ENCODE assay signal across 22 cellular contexts in genomic region chr7:103341466-103341865, GRCh38. TPM values are rescaled to one million over a fixed set of nuclear protein-coding genes. Genes with fewer than 3 reads are reported as not detected.
DNase-seq lines count a peak whose midpoint lies in the region; ATAC-seq, FAIRE-seq and TF ChIP-seq lines count a peak whose summit lies in the region.
"Had no signal": no experiment of that assay in that cellular context is flagged by ENCODE, and none has a peak within 500 bp of the region (broad histone marks: within the 10 kb centered on the region; RNA-seq: fewer than 3 reads in every experiment).

No MANE protein-coding gene starts in this region.

- H3K27ac ChIP-seq in Karpas-422 (ENCODE audit: low read length) (no peak overlapping the region), GM12878 (ENCODE audit: control insufficient read depth, insufficient read depth) (no peak overlapping the region)
- H3K27ac ChIP-seq: stomach, tibial nerve had no signal

- RAD21 ChIA-PET in GM12878 (lab: Charles Lee; ENCODE audit: unreplicated experiment) = no interaction called here

- H3K4me2 ChIP-seq in Karpas-422 (ENCODE audit: low read depth, low read length, poor library complexity, severe bottlenecking) (peak overlapping the region; percentile 18), GM12878 (ENCODE audit: control insufficient read depth, insufficient read depth) (peak overlapping the region; percentile 64)

- no peaks in the 10 kb centered on the region for H3K9me3 Mint-ChIP-seq in stimulated activated naive CD8-positive, alpha-beta T cell treated with anti-CD3 and anti-CD28 coated beads, Interleukin-15, Interleukin-2, amounts not matched to agents 100 ng/mL and 50 ng/mL, for 24 hours
- no peaks in the 10 kb centered on the region for H3K9me3 Mint-ChIP-seq in type B pancreatic cell
- H3K9me3 Mint-ChIP-seq: T-helper 2 cell treated with Interferon-gamma antibody and Interleukin-4, amounts not matched to agents 5 μg/mL and 100 μg/mL, for 36 hours had no signal

- H3K4me1 Mint-ChIP-seq in stimulated activated naive CD8-positive, alpha-beta T cell treated with anti-CD3 and anti-CD28 coated beads, Interleukin-15, Interleukin-2, amounts not matched to agents 100 ng/mL and 50 ng/mL, for 24 hours (ENCODE audit: low read depth) = peaks cover 64% of the 10 kb centered on the region
- H3K4me1 Mint-ChIP-seq in type B pancreatic cell (ENCODE audit: unreplicated experiment) = peaks cover 16% of the 10 kb centered on the region

- in situ Hi-C loops in GM12878 (cut with MboI) = loop anchor here (25.0 kb wide), 1 partner anchor 1746 kb away; no protein-coding TSS in a partner anchor

- H4K20me1 ChIP-seq in Karpas-422 (ENCODE audit: insufficient read depth, low read depth, low read length) = peaks cover 5% of the 10 kb centered on the region; the same call in 1 of the 2 replicates
- no peaks in the 10 kb centered on the region for H4K20me1 ChIP-seq in GM12878 (ENCODE audit: control insufficient read depth, insufficient read depth)

- intact Hi-C loops in GM12878 (cut with micrococcal nuclease; ENCODE audit: unreplicated experiment) = loop anchor here (10.0 kb wide), 1 partner anchor 197 kb away; the partner anchor contains the start of gene NAPEPLD

- TF ChIP-seq CTCF in GM12878 (IDR thresholded peaks at IDR 0.05 in 2 of 3, conservative IDR thresholded peaks at IDR 0.05 in 1 of 3; ENCODE audit: control insufficient read depth in 2 of 3, extremely low read depth in 1 of 3, insufficient read depth in 1 of 3, low read depth in 3 of 3, low read length in 3 of 3) (no peak), type B pancreatic cell (conservative IDR thresholded peaks at IDR 0.05) (no peak)

- CTCF ChIA-PET in GM12878 (lab: Yijun Ruan, JAX) = no interaction called here

- H3K79me2 ChIP-seq in Karpas-422 (ENCODE audit: low read length) = peaks cover 82% of the 10 kb centered on the region
- peaks cover 52% of the 10 kb centered on the region for H3K79me2 ChIP-seq in GM12878 (ENCODE audit: control insufficient read depth, insufficient read depth, low read length)

- no peak for DNase-seq in stimulated activated naive CD8-positive, alpha-beta T cell treated with anti-CD3 and anti-CD28 coated beads, Interleukin-15, Interleukin-2, amounts not matched to agents 100 U/mL and 50 U/mL, for 24 hours
- DNase-seq in Karpas-422 (no peak), GM12878 (ENCODE audit: low read depth, low spot score) (no peak), type B pancreatic cell (ENCODE audit: extremely low spot score, unreplicated experiment) (no peak), 8988T (no peak), kidney tubule cell (ENCODE audit: low spot score) (no peak)
- DNase-seq: activated CD4-positive, alpha-beta T cell treated with anti-CD3 and anti-CD28 coated beads, Interleukin-2, amount 50 U/mL, for 48 hours; EL; GOT3; mammary epithelial cell; NCI-H1417; NCI-H2081 treated with DMSO at 0.1 percent for 48 hours; occipital lobe; stimulated activated CD4-positive, alpha-beta T cell treated with anti-CD3 and anti-CD28 coated beads, Interleukin-4, amount 100 ng/mL, for 24 hours; stomach had no signal

- H3K36me3 Mint-ChIP-seq in stimulated activated naive CD8-positive, alpha-beta T cell treated with anti-CD3 and anti-CD28 coated beads, Interleukin-15, Interleukin-2, amounts not matched to agents 100 ng/mL and 50 ng/mL, for 24 hours (ENCODE audit: low read depth) = peaks cover 49% of the 10 kb centered on the region
- H3K36me3 Mint-ChIP-seq in type B pancreatic cell = peaks cover 39% of the 10 kb centered on the region

- H2AFZ ChIP-seq in Karpas-422 (ENCODE audit: low read length) (no peak overlapping the region), GM12878 (ENCODE audit: control insufficient read depth, low read depth, low read length) (no peak overlapping the region)

- peak overlapping the region; percentile 59 for H3K4me3 Mint-ChIP-seq in stimulated activated naive CD8-positive, alpha-beta T cell treated with anti-CD3 and anti-CD28 coated beads, Interleukin-15, Interleukin-2, amounts not matched to agents 100 ng/mL and 50 ng/mL, for 24 hours
- peak overlapping the region; percentile 29 for H3K4me3 Mint-ChIP-seq in type B pancreatic cell

- peak overlapping the region; percentile 38 for H3K27ac Mint-ChIP-seq in stimulated activated naive CD8-positive, alpha-beta T cell treated with anti-CD3 and anti-CD28 coated beads, Interleukin-15, Interleukin-2, amounts not matched to agents 100 ng/mL and 50 ng/mL, for 24 hours
- peak overlapping the region; percentile 6 for H3K27ac Mint-ChIP-seq in type B pancreatic cell
- H3K27ac Mint-ChIP-seq: T-helper 2 cell treated with Interferon-gamma antibody and Interleukin-4, amounts not matched to agents 5 μg/mL and 100 μg/mL, for 36 hours had no signal

- FAIRE-seq in GM12878 (lab: Jason Lieb, UNC) = no peak
- FAIRE-seq: bronchial epithelial cell, endometrium had no signal

- no peaks in the 10 kb centered on the region for H3K9me2 ChIP-seq in Karpas-422 (replicated peaks; ENCODE audit: insufficient read depth, low read length)

- no peak for ATAC-seq in stimulated activated naive CD8-positive, alpha-beta T cell treated with anti-CD3 and anti-CD28 coated beads, Interleukin-15, Interleukin-2, amounts not matched to agents 100 U/mL and 50 U/mL, for 24 hours
- no peak for ATAC-seq in GM12878
- no peak for ATAC-seq in GM18873 (IDR thresholded peaks at IDR 0.05; ENCODE audit: low FRiP score, unreplicated experiment)
- ATAC-seq: SK-N-SH treated with all-trans-retinoic acid at 6 μM for 48 hours had no signal

- peaks cover 16% of the 10 kb centered on the region for H3K4me1 ChIP-seq in Karpas-422 (ENCODE audit: low read length)
- peaks cover under 1% of the 10 kb centered on the region; the same call in 1 of the 2 replicates for H3K4me1 ChIP-seq in GM12878 (ENCODE audit: control insufficient read depth, insufficient read depth, low read length)

- SMC1A ChIA-PET in GM12878 (lab: Charles Lee; ENCODE audit: uncharacterized antibody, unreplicated experiment) = interaction anchor here (0.6 to 1.8 kb wide), 2 partner anchors 34 to 43 kb away, joined by 4 to 7 read pairs; partner anchors contain the start of gene PMPCB

- H3K27me3 Mint-ChIP-seq in stimulated activated naive CD8-positive, alpha-beta T cell treated with anti-CD3 and anti-CD28 coated beads, Interleukin-15, Interleukin-2, amounts not matched to agents 100 ng/mL and 50 ng/mL, for 24 hours = no peaks in the 10 kb centered on the region
- H3K27me3 Mint-ChIP-seq in type B pancreatic cell = no peaks in the 10 kb centered on the region

- no peak for TF ChIP-seq POLR2A in GM12878 (IDR thresholded peaks at IDR 0.05; ENCODE audit: low read depth, low read length)

- POLR2A ChIA-PET in GM12878 (lab: Charles Lee) = no interaction called here

- H3K27me3 ChIP-seq in Karpas-422 (ENCODE audit: low read length) (no peaks in the 10 kb centered on the region), GM12878 (replicated peaks in 1 of 2; ENCODE audit: control insufficient read depth in 2 of 2, insufficient read depth in 2 of 2, low read length in 1 of 2) (no peaks in the 10 kb centered on the region)
- H3K27me3 ChIP-seq: stomach, tibial nerve had no signal

- 98% methylated on average over 2 of the region's 2 CpGs for WGBS in GM12878 (ENCODE audit: insufficient coverage, insufficient replicate concordance, low lambda C conversion rate, missing lambda C conversion rate)

- no peak for TF ChIP-seq RAD21 in GM12878 (IDR thresholded peaks at IDR 0.05; ENCODE audit: insufficient read depth, low read depth, low read length)

- H3K4me3 ChIP-seq in Karpas-422 (ENCODE audit: low read length) (no peak overlapping the region), GM12878 (peak overlapping the region; percentile 16; the same call in 1 of the 2 replicates)
- H3K4me3 ChIP-seq: stomach, tibial nerve had no signal

- H3K9ac ChIP-seq in Karpas-422 (ENCODE audit: low read length) (no peak overlapping the region), GM12878 (ENCODE audit: control insufficient read depth, insufficient read depth, low read length) (no peak overlapping the region)

- no peak for TF ChIP-seq EP300 in GM12878 (IDR thresholded peaks at IDR 0.05; ENCODE audit: borderline replicate concordance in 1 of 2, control insufficient read depth in 1 of 2, low read depth in 2 of 2, low read length in 2 of 2)

- no TSS peak for BruUV-seq in GM12878 (replicated peaks; lab: Mats Ljungman, UMichigan)

- H3K36me3 ChIP-seq in Karpas-422 (ENCODE audit: insufficient read depth, low read length) = peaks cover 43% of the 10 kb centered on the region
- peaks cover 1 to 28% of the 10 kb centered on the region in 2 experiments; a peak in 3 of 4 replicates for H3K36me3 ChIP-seq in GM12878 (ENCODE audit: control insufficient read depth in 2 of 2, insufficient read depth in 2 of 2, low read length in 1 of 2)

- H3K9me3 ChIP-seq in Karpas-422 (ENCODE audit: low read length) (no peaks in the 10 kb centered on the region), GM12878 (replicated peaks; ENCODE audit: control insufficient read depth, insufficient read depth, low read length) (no peaks in the 10 kb centered on the region)
- H3K9me3 ChIP-seq: stomach, tibial nerve had no signal

RNA-seq across cellular contexts. Expression of gene DNAJC2, which starts 3.1 kb away (rescaled TPM):
- total RNA-seq in Karpas-422 (2014; rRNA removed; shearing (Covaris generic); ENCODE audit: low replicate concordance) = 24.7 and 29.7 TPM in 2 replicates
- total RNA-seq in GM12878 (2013; cell fraction: nucleolus; rRNA removed) = 57.8 and 66.4 TPM in 2 replicates
- 22.9 and 23.7 TPM in 2 replicates for total RNA-seq in GM12878 (2014; rRNA removed)
- 50.4 and 53.8 TPM in 2 replicates for total RNA-seq in GM12878 (2014; rRNA removed; fragmentation: Illumina TruSeq; extraction: Trizol)
- total RNA-seq in GM12878 (2021) = 32.4 and 34.2 TPM in 2 replicates
- polyA plus RNA-seq in GM12878 (2011; ENCODE audit: low read depth) = 17.4 TPM
- polyA plus RNA-seq in GM12878 (2011; rRNA removed) = 25.7 and 38.3 TPM in 2 replicates
- polyA plus RNA-seq in GM12878 (2011; cell fraction: cytosol; rRNA removed) = 7.5 and 9.6 TPM in 2 replicates
- 35.5 and 39.8 TPM in 2 replicates for polyA plus RNA-seq in GM12878 (2011; cell fraction: nucleus; rRNA removed)
- 26.1 and 26.3 TPM in 2 replicates for polyA plus RNA-seq in GM12878 (2012)
- polyA plus RNA-seq in GM12878 (2014; fragmentation: Illumina TruSeq; extraction: Trizol) = 54.4 and 77.7 TPM in 2 replicates
- polyA plus RNA-seq in GM12878 (2014; fragmentation: Nextera tagmentation; extraction: Ambion mirVana) = 10 to 100 TPM; 18.2 to 26.8 TPM
- polyA plus RNA-seq in GM12878 (2014; rRNA removed) = 25.2 and 27.0 TPM in 2 replicates
- 10 to 100 TPM; 60.3 to 63.1 TPM for polyA plus RNA-seq in GM12878 (2016; fragmentation: Nextera tagmentation; extraction: Ambion mirVana)
- polyA minus RNA-seq in GM12878 (2011; rRNA and poly(A)+ RNA removed) = 6.7 and 11.0 TPM in 2 replicates
- 6.4 and 6.7 TPM in 2 replicates for polyA minus RNA-seq in GM12878 (2011; cell fraction: cytosol; rRNA and poly(A)+ RNA removed)
- 15.4 and 27.6 TPM in 2 replicates for polyA minus RNA-seq in GM12878 (2011; cell fraction: nucleus; rRNA and poly(A)+ RNA removed)
- 28.2 and 29.9 TPM in 2 replicates for total RNA-seq in type B pancreatic cell (ENCODE audit: low replicate concordance)

RNA-seq across cellular contexts. Expression of gene PSMC2, which starts 6.0 kb away (rescaled TPM):
- 69.4 and 107 TPM in 2 replicates for total RNA-seq in Karpas-422 (2014; rRNA removed; shearing (Covaris generic); ENCODE audit: low replicate concordance)
- 33.1 and 40.9 TPM in 2 replicates for total RNA-seq in GM12878 (2013; cell fraction: nucleolus; rRNA removed)
- total RNA-seq in GM12878 (2014; rRNA removed) (117 and 148 TPM in 2 replicates), GM12878 (2014; rRNA removed; fragmentation: Illumina TruSeq; extraction: Trizol) (191 and 201 TPM in 2 replicates), GM12878 (2021) (125 and 129 TPM in 2 replicates), type B pancreatic cell (ENCODE audit: low replicate concordance) (108 and 109 TPM in 2 replicates)
- polyA plus RNA-seq in GM12878 (2011; ENCODE audit: low read depth) = 83.2 TPM
- polyA plus RNA-seq in GM12878 (2011; rRNA removed) (202 and 260 TPM in 2 replicates), GM12878 (2014; fragmentation: Illumina TruSeq; extraction: Trizol) (238 and 295 TPM in 2 replicates), GM12878 (2014; fragmentation: Nextera tagmentation; extraction: Ambion mirVana) (100 to 1,000 TPM; 330 to 347 TPM), GM12878 (2014; rRNA removed) (124 and 143 TPM in 2 replicates), GM12878 (2016; fragmentation: Nextera tagmentation; extraction: Ambion mirVana) (100 to 1,000 TPM; 247 to 255 TPM)
- polyA plus RNA-seq in GM12878 (2011; cell fraction: cytosol; rRNA removed) = 97.4 and 110 TPM in 2 replicates
- polyA plus RNA-seq in GM12878 (2011; cell fraction: nucleus; rRNA removed) = 87.3 and 124 TPM in 2 replicates
- 108 and 122 TPM in 2 replicates for polyA plus RNA-seq in GM12878 (2012)
- 82.9 and 111 TPM in 2 replicates for polyA minus RNA-seq in GM12878 (2011; rRNA and poly(A)+ RNA removed)
- 33.4 and 43.0 TPM in 2 replicates for polyA minus RNA-seq in GM12878 (2011; cell fraction: cytosol; rRNA and poly(A)+ RNA removed)
- polyA minus RNA-seq in GM12878 (2011; cell fraction: nucleus; rRNA and poly(A)+ RNA removed) = 12.8 and 20.2 TPM in 2 replicates

RNA-seq across cellular contexts. Expression of gene PMPCB, which starts 44.2 kb away (rescaled TPM):
- 74.6 and 117 TPM in 2 replicates for total RNA-seq in Karpas-422 (2014; rRNA removed; shearing (Covaris generic); ENCODE audit: low replicate concordance)
- 83.0 and 83.6 TPM in 2 replicates for total RNA-seq in GM12878 (2013; cell fraction: nucleolus; rRNA removed)
- 70.3 and 83.1 TPM in 2 replicates for total RNA-seq in GM12878 (2014; rRNA removed)
- total RNA-seq in GM12878 (2014; rRNA removed; fragmentation: Illumina TruSeq; extraction: Trizol) = 91.0 and 93.3 TPM in 2 replicates
- total RNA-seq in GM12878 (2021) = 80.6 and 84.1 TPM in 2 replicates
- 90.3 TPM for polyA plus RNA-seq in GM12878 (2011; ENCODE audit: low read depth)
- 136 and 199 TPM in 2 replicates for polyA plus RNA-seq in GM12878 (2011; rRNA removed)
- 79.6 and 91.2 TPM in 2 replicates for polyA plus RNA-seq in GM12878 (2011; cell fraction: cytosol; rRNA removed)
- polyA plus RNA-seq in GM12878 (2011; cell fraction: nucleus; rRNA removed) = 96.2 and 103 TPM in 2 replicates
- 93.5 and 112 TPM in 2 replicates for polyA plus RNA-seq in GM12878 (2012)
- 101 and 140 TPM in 2 replicates for polyA plus RNA-seq in GM12878 (2014; fragmentation: Illumina TruSeq; extraction: Trizol)
- 100 to 1,000 TPM; 150 to 163 TPM for polyA plus RNA-seq in GM12878 (2014; fragmentation: Nextera tagmentation; extraction: Ambion mirVana)
- polyA plus RNA-seq in GM12878 (2014; rRNA removed) = 70.2 and 81.1 TPM in 2 replicates
- 100 to 1,000 TPM; 103 to 105 TPM for polyA plus RNA-seq in GM12878 (2016; fragmentation: Nextera tagmentation; extraction: Ambion mirVana)
- 58.6 and 65.3 TPM in 2 replicates for polyA minus RNA-seq in GM12878 (2011; rRNA and poly(A)+ RNA removed)
- 18.6 and 28.2 TPM in 2 replicates for polyA minus RNA-seq in GM12878 (2011; cell fraction: cytosol; rRNA and poly(A)+ RNA removed)
- polyA minus RNA-seq in GM12878 (2011; cell fraction: nucleus; rRNA and poly(A)+ RNA removed) = 24.3 and 33.5 TPM in 2 replicates
- 70.8 and 72.0 TPM in 2 replicates for total RNA-seq in type B pancreatic cell (ENCODE audit: low replicate concordance)
